8 cellular contexts compared by ENCODE assay signal in the genomic region with DNA sequence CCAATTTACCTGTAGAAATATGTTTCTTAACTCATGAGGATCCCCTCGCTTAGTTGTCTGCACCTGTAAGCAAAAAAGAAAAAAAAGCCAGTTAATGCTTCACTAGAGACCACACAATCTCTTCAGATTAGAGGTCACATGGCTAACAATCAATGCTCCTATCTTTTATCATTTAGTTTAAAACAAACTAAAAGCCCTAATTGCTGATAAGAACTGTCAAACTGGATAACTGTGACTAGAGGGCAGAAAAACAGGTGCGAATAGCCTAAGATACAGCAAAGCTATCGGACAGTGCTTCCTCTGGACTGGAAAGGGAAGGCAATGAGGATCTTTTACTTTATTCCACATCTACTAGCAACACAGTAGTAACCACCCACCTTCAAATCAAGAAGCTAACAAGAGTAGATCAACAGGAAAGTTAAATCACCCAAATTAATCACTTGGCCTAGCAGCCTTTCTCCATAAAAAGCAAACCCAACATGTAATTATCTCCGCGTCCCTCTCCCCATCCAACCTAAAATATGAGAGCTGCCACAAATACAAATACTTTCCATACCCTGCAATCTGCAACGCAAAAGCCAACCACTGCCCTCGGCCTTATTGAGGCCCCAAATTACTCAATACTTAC.
DNase-seq lines count a peak whose midpoint lies in the region; ATAC-seq lines count a peak whose summit lies in the region.

No MANE protein-coding gene starts in this region.

- H3K36me3 ChIP-seq in mucosa of stomach (ENCODE audit: control insufficient read depth, insufficient read depth, low read length), result no peaks in the 10 kb centered on the region

- H3K27me3 ChIP-seq in mucosa of stomach (ENCODE audit: control insufficient read depth, insufficient read depth, low read length), result no peaks in the 10 kb centered on the region

- H3K4me3 ChIP-seq in mucosa of stomach (ENCODE audit: low read length), result peak overlapping the region; percentile 80

- ATAC-seq in GM19455 (IDR thresholded peaks at IDR 0.05; ENCODE audit: unreplicated experiment), result peak; percentile 13
- no peak for ATAC-seq in GM21367 (IDR thresholded peaks at IDR 0.05; ENCODE audit: unreplicated experiment)

- DNase-seq in NCI-H146 (lab: John Stamatoyannopoulos, UW) (peak; percentile 38), ecto neural progenitor cell (ENCODE audit: low spot score) (no peak), NCI-H345 (lab: John Stamatoyannopoulos, UW) (no peak), NCI-H2107 (lab: John Stamatoyannopoulos, UW) (no peak)

- no peaks in the 10 kb centered on the region for H3K9me3 ChIP-seq in mucosa of stomach (ENCODE audit: control insufficient read depth, low read length)

- H3K4me1 ChIP-seq in mucosa of stomach (ENCODE audit: control insufficient read depth, insufficient read depth, low read length), result peaks cover 4% of the 10 kb centered on the region

- H3K27ac ChIP-seq in cingulate gyrus (ENCODE audit: low read depth, low read length), result peak overlapping the region; percentile 25

- H3K9ac ChIP-seq in mucosa of stomach (ENCODE audit: low read length), result peak overlapping the region; percentile 68
